13 cellular contexts compared by ENCODE assay signal in the genomic region with DNA sequence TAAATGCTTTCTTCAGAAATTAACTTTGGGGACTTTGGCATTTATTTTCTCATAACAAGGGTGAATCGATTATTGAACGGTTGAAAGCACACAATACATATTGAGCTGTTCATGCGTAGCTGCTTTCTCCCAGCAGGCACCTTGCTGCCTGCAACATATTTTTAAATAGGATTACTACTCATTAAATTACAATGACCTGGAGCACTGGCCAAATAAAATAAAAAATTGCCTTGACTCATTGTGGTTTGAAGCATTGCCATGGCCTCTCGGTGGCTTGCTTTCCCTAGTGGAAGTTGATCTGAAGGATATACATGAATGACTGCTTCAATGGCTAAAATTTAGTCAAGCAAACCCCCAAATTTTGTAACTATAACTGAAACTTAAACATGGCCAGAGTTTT.
DNase-seq lines count a peak whose midpoint lies in the region; ATAC-seq and TF ChIP-seq lines count a peak whose summit lies in the region.
"Had no signal": no experiment of that assay in that cellular context is flagged by ENCODE, and none has a peak within 500 bp of the region (broad histone marks: within the 10 kb centered on the region; RNA-seq: fewer than 3 reads in every experiment).

No MANE protein-coding gene starts in this region.

- TF ChIP-seq CTCF in Panc1 (IDR thresholded peaks at IDR 0.05) (no peak), epithelial cell of proximal tubule (conservative IDR thresholded peaks at IDR 0.05; ENCODE audit: low read depth, low read length) (no peak)

- CTCF ChIA-PET in Panc1 (lab: Charles Lee) = no interaction called here

- DNase-seq in NCI-H2107 treated with DMSO at 0.1 percent for 48 hours (lab: John Stamatoyannopoulos, UW; ENCODE audit: unreplicated experiment) = peak; percentile 61
- no peak for DNase-seq in NCI-H2107 (lab: John Stamatoyannopoulos, UW)
- DNase-seq in Panc1 (ENCODE audit: low read depth, low spot score) = no peak
- DNase-seq in epithelial cell of proximal tubule (ENCODE audit: low read depth) = peak; percentile 33
- peak; percentile 29 for DNase-seq in smooth muscle cell of the brain vasculature (ENCODE audit: low read depth, low spot score)
- no peak for DNase-seq in activated CD4-positive, CD25-positive, alpha-beta regulatory T cell treated with anti-CD3 and anti-CD28 coated beads, Interleukin-2, amount 50 U/mL, for 72 hours
- DNase-seq in Ammon's horn (ENCODE audit: low spot score) = no peak
- no peak for DNase-seq in nucleus accumbens (lab: John Stamatoyannopoulos, UW)
- DNase-seq: 8988T; activated CD4-positive, alpha-beta T cell treated with anti-CD3 and anti-CD28 coated beads, Interleukin-2, amount 50 U/mL, for 1 hour; thyroid gland had no signal

- no peaks in the 10 kb centered on the region for H3K27me3 ChIP-seq in Panc1 (ENCODE audit: control insufficient read depth, insufficient read depth, low read length)
- H3K27me3 ChIP-seq: neutrophil, thyroid gland had no signal

- no peaks in the 10 kb centered on the region for H3K9me3 ChIP-seq in Panc1 (ENCODE audit: control insufficient read depth, insufficient read depth, low read depth, low read length)
- H3K9me3 ChIP-seq: neutrophil, thyroid gland had no signal

- 0 out of 2 replicates have a peak, but pooled peaks have one; percentile 45 for ATAC-seq in Panc1
- ATAC-seq: activated T-helper 17 cell treated with anti-CD3 and anti-CD28 coated beads, Interleukin-2, amount 50 U/mL, for 72 hours had no signal

- H3K27ac ChIP-seq in Panc1 (ENCODE audit: low read length) = no peak overlapping the region
- H3K27ac ChIP-seq: neutrophil, thyroid gland had no signal

- H3K4me3 ChIP-seq in Panc1 (ENCODE audit: low read depth in 2 of 2, low read length in 2 of 2) (no peak overlapping the region), epithelial cell of proximal tubule (ENCODE audit: low read depth, low read length) (no peak overlapping the region)
- H3K4me3 ChIP-seq: thyroid gland had no signal

- intact Hi-C loops in Panc1 (cut with micrococcal nuclease; ENCODE audit: unreplicated experiment) = no loop called here

- in situ Hi-C loops in Panc1 (cut with HindIII; ENCODE audit: low pct_unique_long_range_greater_than_20kb, low sequenced_read_pairs) = no loop called here

- POLR2A ChIA-PET in Panc1 (lab: Charles Lee) = no interaction called here

- H3K36me3 ChIP-seq in Panc1 (ENCODE audit: control insufficient read depth, insufficient read depth, low read length) = no peaks in the 10 kb centered on the region
- H3K36me3 ChIP-seq: neutrophil, thyroid gland had no signal

- H3K4me1 ChIP-seq in Panc1 (ENCODE audit: control insufficient read depth, insufficient read depth, low read length) = no peaks in the 10 kb centered on the region; the same call in 1 of the 2 replicates
- H3K4me1 ChIP-seq: thyroid gland had no signal

- BruUV-seq in Panc1 (replicated peaks; lab: Mats Ljungman, UMichigan) = no TSS peak

Comparison
In these comparisons a context has a peak if more than half of its experiments do, and no peak if none do; other contexts are left out.
1. DNase-seq: peak in NCI-H2107 treated with DMSO at 0.1 percent for 48 hours (single experiment), epithelial cell of proximal tubule (single experiment) and smooth muscle cell of the brain vasculature (single experiment); none in NCI-H2107 (single experiment), Panc1 (single experiment), activated CD4-positive, CD25-positive, alpha-beta regulatory T cell treated with anti-CD3 and anti-CD28 coated beads, Interleukin-2, amount 50 U/mL, for 72 hours (single experiment), Ammon's horn (single experiment) and nucleus accumbens (0 of 56).